ENCODE assay signal across 20 cellular contexts in genomic region chr11:73145986-73146575, GRCh38. TPM values are rescaled to one million over a fixed set of nuclear protein-coding genes. Genes with fewer than 3 reads are reported as not detected.
DNase-seq lines count a peak whose midpoint lies in the region; ATAC-seq, FAIRE-seq and TF ChIP-seq lines count a peak whose summit lies in the region.
"Had no signal": no experiment of that assay in that cellular context is flagged by ENCODE, and none has a peak within 500 bp of the region (broad histone marks: within the 10 kb centered on the region; RNA-seq: fewer than 3 reads in every experiment).

No MANE protein-coding gene starts in this region.

- POLR2A ChIA-PET in SK-N-SH (lab: Yijun Ruan, JAX), result interaction anchor here (0.7 kb wide), 1 partner anchor 138 kb away, joined by 3 read pairs; no protein-coding TSS in a partner anchor

- peaks cover 10% of the 10 kb centered on the region for H3K36me3 Mint-ChIP-seq in dendritic cell treated with granulocyte-macrophage colony-stimulating factor and Interleukin-4, amounts not matched to agents 40 ng/mL and 50 ng/mL, for 4 days (ENCODE audit: low read depth)
- no peaks in the 10 kb centered on the region for H3K36me3 Mint-ChIP-seq in activated naive CD4-positive, alpha-beta T cell treated with anti-CD3 and anti-CD28 coated beads for 36 hours (ENCODE audit: low read depth)
- H3K36me3 Mint-ChIP-seq: activated naive CD8-positive, alpha-beta T cell; T-cell had no signal

- peaks cover 11% of the 10 kb centered on the region for H3F3A ChIP-seq in SK-N-SH (replicated peaks; ENCODE audit: insufficient read depth)

- in situ Hi-C loops in gastrocnemius medialis (cut with MboI; ENCODE audit: low sequenced_read_pairs in 4 of 4), result no loop called here

- TF ChIP-seq EP300 in SK-N-SH (IDR thresholded peaks at IDR 0.05; ENCODE audit: borderline replicate concordance in 1 of 2, low read depth in 1 of 2, low read length in 1 of 2), result no peak

- H3K9ac ChIP-seq in SK-N-SH, result no peak overlapping the region
- H3K9ac ChIP-seq: GM23248 had no signal

- no peak overlapping the region for H3K27ac ChIP-seq in SK-N-SH (ENCODE audit: low read depth in 2 of 2, low read length in 1 of 2)
- H3K27ac ChIP-seq in gastrocnemius medialis, result peak overlapping the region; percentile 65 to 84 (median 80)
- H3K27ac ChIP-seq: GM23248, ovary had no signal

- no peak overlapping the region for H3K4me3 Mint-ChIP-seq in dendritic cell treated with granulocyte-macrophage colony-stimulating factor and Interleukin-4, amounts not matched to agents 40 ng/mL and 50 ng/mL, for 4 days
- H3K4me3 Mint-ChIP-seq in activated naive CD4-positive, alpha-beta T cell treated with anti-CD3 and anti-CD28 coated beads for 36 hours, result no peak overlapping the region
- H3K4me3 Mint-ChIP-seq: activated naive CD8-positive, alpha-beta T cell; CD14-positive monocyte; T-cell had no signal

- ATAC-seq in SK-N-SH treated with all-trans-retinoic acid at 6 μM for 48 hours (no peak), gastrocnemius medialis (no peak), HG02973 (IDR thresholded peaks at IDR 0.05; ENCODE audit: unreplicated experiment) (no peak)
- ATAC-seq: T-cell had no signal

- intact Hi-C loops in dendritic cell treated with granulocyte-macrophage colony-stimulating factor and Interleukin-4, amounts not matched to agents 40 ng/mL and 50 ng/mL, for 4 days (cut with micrococcal nuclease), result no loop called here
- intact Hi-C loops in gastrocnemius medialis (cut with DNase I; ENCODE audit: low total_unique reads), result loop anchor here (10.0 kb wide), 1 partner anchor 221 kb away; no protein-coding TSS in a partner anchor
- intact Hi-C loops in activated naive CD4-positive, alpha-beta T cell treated with anti-CD3 and anti-CD28 coated beads for 36 hours (cut with micrococcal nuclease), result loop anchor here (10.0 kb wide), 1 partner anchor 421 kb away; no protein-coding TSS in a partner anchor

- peak overlapping the region; percentile 53 for H3K27ac Mint-ChIP-seq in dendritic cell treated with granulocyte-macrophage colony-stimulating factor and Interleukin-4, amounts not matched to agents 40 ng/mL and 50 ng/mL, for 4 days
- H3K27ac Mint-ChIP-seq in activated naive CD4-positive, alpha-beta T cell treated with anti-CD3 and anti-CD28 coated beads for 36 hours, result no peak overlapping the region
- H3K27ac Mint-ChIP-seq: activated naive CD8-positive, alpha-beta T cell; T-cell had no signal

- peaks cover 0 to 29% of the 10 kb centered on the region in 2 experiments; a peak in 2 of 4 replicates for H3K4me1 ChIP-seq in SK-N-SH (ENCODE audit: control insufficient read depth in 1 of 2, insufficient read depth in 2 of 2, low read depth in 1 of 2, low read length in 1 of 2)
- H3K4me1 ChIP-seq in gastrocnemius medialis, result peaks cover 35 to 43% of the 10 kb centered on the region in 2 donors

- H2AFZ ChIP-seq in SK-N-SH (ENCODE audit: low read depth), result no peak overlapping the region
- H2AFZ ChIP-seq: GM23248 had no signal

- DNase-seq in SK-N-SH (peak; percentile 31), GM12892 (ENCODE audit: insufficient read length) (no peak), gastrocnemius medialis (no peak), HUDEP-2 (lab: John Stamatoyannopoulos, UW; ENCODE audit: unreplicated experiment in 76 of 76) (no peak)
- DNase-seq in activated naive CD4-positive, alpha-beta T cell treated with anti-CD3 and anti-CD28 coated beads for 36 hours, result no peak
- DNase-seq: activated CD4-positive, alpha-beta T cell treated with anti-CD3 and anti-CD28 coated beads, Interleukin-2, amount 50 U/mL, for 48 hours; activated T-cell treated with anti-CD3 and anti-CD28 coated beads, Interleukin-2, amount 50 U/mL, for 1 hour; DMS53; erythroblast; GM23248; NCI-H1436; ovary; stimulated activated CD4-positive, alpha-beta T cell treated with anti-CD3 and anti-CD28 coated beads, Interleukin-2, amount 100 ng/mL, for 24 hours; T-cell had no signal

- TF ChIP-seq CTCF in SK-N-SH (IDR thresholded peaks at IDR 0.05) (no peak), gastrocnemius medialis (IDR thresholded peaks at IDR 0.05 in 4 of 5, conservative IDR thresholded peaks at IDR 0.05 in 1 of 5) (no peak)

- TF ChIP-seq RAD21 in SK-N-SH (IDR thresholded peaks at IDR 0.05; ENCODE audit: low read length), result no peak

- TF ChIP-seq POLR2A in GM12892 (IDR thresholded peaks at IDR 0.05; ENCODE audit: low read depth, low read length) (no peak), gastrocnemius medialis (IDR thresholded peaks at IDR 0.05) (no peak)

- H3K9me3 ChIP-seq in SK-N-SH, result no peaks in the 10 kb centered on the region
- no peaks in the 10 kb centered on the region for H3K9me3 ChIP-seq in gastrocnemius medialis
- H3K9me3 ChIP-seq: ovary had no signal

- no peaks in the 10 kb centered on the region for H3K27me3 Mint-ChIP-seq in dendritic cell treated with granulocyte-macrophage colony-stimulating factor and Interleukin-4, amounts not matched to agents 40 ng/mL and 50 ng/mL, for 4 days
- no peaks in the 10 kb centered on the region for H3K27me3 Mint-ChIP-seq in activated naive CD4-positive, alpha-beta T cell treated with anti-CD3 and anti-CD28 coated beads for 36 hours (ENCODE audit: low read depth)
- H3K27me3 Mint-ChIP-seq: activated naive CD8-positive, alpha-beta T cell; T-cell had no signal

- H3K4me3 ChIP-seq in SK-N-SH (ENCODE audit: low read depth in 2 of 2, low read length in 1 of 2), result no peak overlapping the region
- H3K4me3 ChIP-seq in gastrocnemius medialis, result no peak overlapping the region
- H3K4me3 ChIP-seq: GM23248, ovary had no signal

- H3K27me3 ChIP-seq in SK-N-SH (ENCODE audit: insufficient read depth) (no peaks in the 10 kb centered on the region), gastrocnemius medialis (no peaks in the 10 kb centered on the region)
- H3K27me3 ChIP-seq: ovary had no signal

- CTCF ChIA-PET in SK-N-SH (lab: Yijun Ruan, JAX), result interaction anchor here (0.6 to 4.8 kb wide), 12 partner anchors 10 to 333 kb away, joined by 3 to 25 read pairs (median 4); no protein-coding TSS in a partner anchor
- CTCF ChIA-PET in activated naive CD4-positive, alpha-beta T cell treated with anti-CD3 and anti-CD28 coated beads for 36 hours (lab: Charles Lee), result interaction anchor here (1.0 to 1.2 kb wide), 2 partner anchors 30 to 32 kb away, joined by 3 to 5 read pairs; no protein-coding TSS in a partner anchor

- H3K36me3 ChIP-seq in SK-N-SH (replicated peaks in 1 of 2; ENCODE audit: control insufficient read depth in 1 of 2, insufficient read depth in 2 of 2, low read length in 1 of 2) (no peaks in the 10 kb centered on the region), gastrocnemius medialis (no peaks in the 10 kb centered on the region)
- H3K36me3 ChIP-seq: ovary had no signal

- no peaks in the 10 kb centered on the region for H3K9me2 ChIP-seq in SK-N-SH

- peaks cover 7% of the 10 kb centered on the region for H3K79me2 ChIP-seq in SK-N-SH (ENCODE audit: insufficient read depth)

- H4K20me1 ChIP-seq in SK-N-SH (ENCODE audit: insufficient read depth), result no peaks in the 10 kb centered on the region

- no peak overlapping the region for H3K4me2 ChIP-seq in SK-N-SH

- H3K4me1 Mint-ChIP-seq in dendritic cell treated with granulocyte-macrophage colony-stimulating factor and Interleukin-4, amounts not matched to agents 40 ng/mL and 50 ng/mL, for 4 days (ENCODE audit: low read depth), result peaks cover 47% of the 10 kb centered on the region
- H3K4me1 Mint-ChIP-seq in activated naive CD4-positive, alpha-beta T cell treated with anti-CD3 and anti-CD28 coated beads for 36 hours (ENCODE audit: low read depth), result peaks cover 30% of the 10 kb centered on the region

- 88% methylated on average over 6 of the region's 6 CpGs for WGBS in SK-N-SH (ENCODE audit: low lambda C conversion rate)

- no peaks in the 10 kb centered on the region for H3K9me3 Mint-ChIP-seq in dendritic cell treated with granulocyte-macrophage colony-stimulating factor and Interleukin-4, amounts not matched to agents 40 ng/mL and 50 ng/mL, for 4 days
- no peaks in the 10 kb centered on the region for H3K9me3 Mint-ChIP-seq in activated naive CD4-positive, alpha-beta T cell treated with anti-CD3 and anti-CD28 coated beads for 36 hours
- H3K9me3 Mint-ChIP-seq: CD14-positive monocyte, T-cell had no signal

- FAIRE-seq in GM12892 (lab: Jason Lieb, UNC), result peak; percentile 62
- FAIRE-seq: bronchial epithelial cell had no signal

TF ChIP-seq in SK-N-SH, 30 proteins besides CTCF, POLR2A, EP300 and RAD21 (continues in another document):
- TF ChIP-seq CHD2 (IDR thresholded peaks at IDR 0.05; ENCODE audit: low read length, partially characterized antibody) (no peak), USF2 (IDR thresholded peaks at IDR 0.05; ENCODE audit: borderline replicate concordance, low read depth, low read length) (no peak), YY1 (IDR thresholded peaks at IDR 0.05; ENCODE audit: low read depth) (no peak), NRF1 (IDR thresholded peaks at IDR 0.05; ENCODE audit: low read depth, low read length) (no peak)

TF ChIP-seq in SK-N-SH treated with all-trans-retinoic acid at 6 μM for 48 hours, 23 proteins besides CTCF, POLR2A, EP300 and RAD21:
- TF ChIP-seq ZNF70 (CRISPR knock-in tag; IDR thresholded peaks at IDR 0.05) (no peak), CSDC2 (CRISPR knock-in tag; IDR thresholded peaks at IDR 0.05) (no peak)

RNA-seq across cellular contexts. Expression of gene FCHSD2, which starts 4.0 kb away (rescaled TPM):
- 10.4 and 12.7 TPM in 2 replicates for polyA plus RNA-seq in SK-N-SH (2012; rRNA removed)
- polyA plus RNA-seq in SK-N-SH (2012; cell fraction: cytosol; rRNA removed), result 13.0 and 13.2 TPM in 2 replicates
- 11.8 and 20.3 TPM in 2 replicates for polyA plus RNA-seq in SK-N-SH (2012; cell fraction: nucleus; rRNA removed)
- polyA plus RNA-seq in GM12892 (2012; ENCODE audit: missing spikeins), result 70.2 TPM
- total RNA-seq in gastrocnemius medialis, result 1 to 10 TPM; 5.6 to 10.0 (median 8.0) TPM
- 10 to 100 TPM; 31.1 to 36.8 TPM for total RNA-seq in activated naive CD4-positive, alpha-beta T cell treated with anti-CD3 and anti-CD28 coated beads for 36 hours

Comparison
In these comparisons a context has a peak if more than half of its experiments do, and no peak if none do; other contexts are left out.
1. H3K27ac ChIP-seq: peak in gastrocnemius medialis (4 of 4); none in SK-N-SH (0 of 2).